16 cellular contexts compared by ENCODE assay signal in the genomic region with DNA sequence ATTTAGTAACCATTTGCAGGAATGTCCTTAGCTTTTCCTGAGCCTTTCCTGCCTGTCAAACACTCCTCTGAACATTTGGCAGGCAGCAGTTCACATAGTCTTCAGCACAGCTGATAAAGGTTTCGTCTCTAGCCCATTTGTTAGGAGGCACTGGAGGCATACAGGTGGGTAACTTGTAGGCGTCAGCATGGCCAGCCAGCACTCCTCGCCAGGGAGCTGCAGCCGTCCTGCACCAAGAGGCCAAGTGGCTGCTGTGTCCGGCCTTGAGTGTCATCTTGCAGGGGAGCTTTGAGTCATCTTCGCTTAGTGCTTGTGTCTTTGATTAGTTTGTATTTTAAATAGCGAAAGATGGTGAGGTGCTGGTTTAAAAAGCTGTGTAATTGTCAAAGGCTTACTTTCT.
DNase-seq lines count a peak whose midpoint lies in the region; ATAC-seq and TF ChIP-seq lines count a peak whose summit lies in the region.
"Had no signal": no experiment of that assay in that cellular context is flagged by ENCODE, and none has a peak within 500 bp of the region (broad histone marks: within the 10 kb centered on the region; RNA-seq: fewer than 3 reads in every experiment).

No MANE protein-coding gene starts in this region.

- TF ChIP-seq CTCF in WTC11 (IDR thresholded peaks at IDR 0.05) (no peak), Calu3 (IDR thresholded peaks at IDR 0.05; ENCODE audit: unreplicated experiment) (no peak), Peyer's patch (IDR thresholded peaks at IDR 0.05) (no peak)

- POLR2A ChIA-PET in WTC11 (lab: Charles Lee), result no interaction called here
- POLR2A ChIA-PET in CD4-positive, alpha-beta memory T cell (lab: Charles Lee; ENCODE audit: partially characterized antibody), result no interaction called here

- H3K36me3 Mint-ChIP-seq in WTC11 (peaks cover 3% of the 10 kb centered on the region), Calu3 (ENCODE audit: insufficient read depth, unreplicated experiment) (no peaks in the 10 kb centered on the region)
- H3K36me3 Mint-ChIP-seq in CD4-positive, alpha-beta memory T cell, result peaks cover 48 to 55% of the 10 kb centered on the region in 2 donors

- H3K27ac ChIP-seq in BLaER1, result peak overlapping the region; percentile 35; the same call in 1 of the 2 replicates
- no peak overlapping the region for H3K27ac ChIP-seq in CD4-positive, alpha-beta memory T cell (ENCODE audit: low read depth, low read length)
- no peak overlapping the region for H3K27ac ChIP-seq in Peyer's patch
- H3K27ac ChIP-seq: right lobe of liver, testis had no signal

- DNase-seq in WTC11 (ENCODE audit: low spot score), result no peak
- no peak for DNase-seq in Calu3
- DNase-seq in CD4-positive, alpha-beta memory T cell, result no peak
- no peak for DNase-seq in SIG-M5 (lab: John Stamatoyannopoulos, UW)
- DNase-seq in Peyer's patch, result no peak
- DNase-seq: ACHN, glutamatergic neuron, NCI-H1048, NCI-H2171, right lobe of liver, testis had no signal

- peaks cover 6% of the 10 kb centered on the region for H3K9me3 ChIP-seq in BLaER1
- no peaks in the 10 kb centered on the region for H3K9me3 ChIP-seq in CD4-positive, alpha-beta memory T cell (ENCODE audit: control insufficient read depth in 1 of 2, low read length in 2 of 2)
- H3K9me3 ChIP-seq in Peyer's patch, result no peaks in the 10 kb centered on the region
- H3K9me3 ChIP-seq: right lobe of liver, testis had no signal

- CTCF ChIA-PET in WTC11 (lab: Charles Lee), result no interaction called here
- CTCF ChIA-PET in Calu3 (lab: Charles Lee), result no interaction called here
- CTCF ChIA-PET in CD4-positive, alpha-beta memory T cell (lab: Charles Lee; ENCODE audit: partially characterized antibody), result no interaction called here

- H3K27me3 Mint-ChIP-seq in WTC11 (ENCODE audit: low read depth) (no peaks in the 10 kb centered on the region), Calu3 (ENCODE audit: unreplicated experiment) (no peaks in the 10 kb centered on the region)
- no peaks in the 10 kb centered on the region for H3K27me3 Mint-ChIP-seq in CD4-positive, alpha-beta memory T cell
- H3K27me3 Mint-ChIP-seq: memory B cell had no signal

- H3K4me3 ChIP-seq in BLaER1 (no peak overlapping the region), Peyer's patch (no peak overlapping the region)
- H3K4me3 ChIP-seq in CD4-positive, alpha-beta memory T cell (ENCODE audit: low read length in 2 of 2), result no peak overlapping the region
- H3K4me3 ChIP-seq: right lobe of liver, testis had no signal

- no TSS peak for BruUV-seq in Calu3 (replicated peaks; lab: Mats Ljungman, UMichigan)

- intact Hi-C loops in Calu3 (cut with micrococcal nuclease; ENCODE audit: unreplicated experiment), result no loop called here
- intact Hi-C loops in CD4-positive, alpha-beta memory T cell (cut with micrococcal nuclease), result no loop called here

- no peaks in the 10 kb centered on the region for H4K20me1 ChIP-seq in BLaER1

- H3K4me1 Mint-ChIP-seq in WTC11 (peaks cover 16% of the 10 kb centered on the region), Calu3 (ENCODE audit: low read depth, unreplicated experiment) (no peaks in the 10 kb centered on the region)
- peaks cover 4 to 16% (median 9%) of the 10 kb centered on the region in 4 donors for H3K4me1 Mint-ChIP-seq in CD4-positive, alpha-beta memory T cell

- H3K9me3 Mint-ChIP-seq in WTC11 (no peaks in the 10 kb centered on the region), Calu3 (ENCODE audit: low read depth, unreplicated experiment) (no peaks in the 10 kb centered on the region)
- H3K9me3 Mint-ChIP-seq in CD4-positive, alpha-beta memory T cell, result no peaks in the 10 kb centered on the region
- H3K9me3 Mint-ChIP-seq: memory B cell had no signal

- H3K9ac ChIP-seq in BLaER1, result 0 out of 2 replicates have a peak overlapping the region, but pooled peaks have one; percentile 49

- H3K4me2 ChIP-seq in BLaER1, result peak overlapping the region; percentile 64

- no peak for TF ChIP-seq POLR2A in Peyer's patch (IDR thresholded peaks at IDR 0.05)

- no peaks in the 10 kb centered on the region for H3K27me3 ChIP-seq in BLaER1
- H3K27me3 ChIP-seq in CD4-positive, alpha-beta memory T cell (ENCODE audit: insufficient read depth, low read length), result no peaks in the 10 kb centered on the region
- no peaks in the 10 kb centered on the region for H3K27me3 ChIP-seq in Peyer's patch
- H3K27me3 ChIP-seq: right lobe of liver, testis had no signal

- H3K27ac Mint-ChIP-seq in WTC11, result peak overlapping the region; percentile 84; the same call in 1 of the 2 replicates
- no peak overlapping the region for H3K27ac Mint-ChIP-seq in Calu3 (ENCODE audit: unreplicated experiment)
- H3K27ac Mint-ChIP-seq in CD4-positive, alpha-beta memory T cell, result peak overlapping the region in 3 of 7 donors; percentile 10 to 66 (median 48)
- H3K27ac Mint-ChIP-seq: activated T-helper 2 cell treated with anti-CD3 and anti-CD28 coated beads, Interferon-gamma antibody, Interleukin-2, Interleukin-4, amounts not matched to agents 10 μg/mL and 5 μg/mL and 100 μg/mL, durations not matched to agents 14 hours and 24 hours and 36 hours; memory B cell had no signal

- peak; percentile 43 for ATAC-seq in GM19035 (IDR thresholded peaks at IDR 0.05; ENCODE audit: unreplicated experiment)
- peak; percentile 36 for ATAC-seq in HG03025 (IDR thresholded peaks at IDR 0.05; ENCODE audit: low FRiP score, unreplicated experiment)
- no peak for ATAC-seq in WTC11
- ATAC-seq: right lobe of liver had no signal

- no peak overlapping the region for H3K4me3 Mint-ChIP-seq in WTC11
- H3K4me3 Mint-ChIP-seq in Calu3 (ENCODE audit: low read depth, unreplicated experiment), result no peak overlapping the region
- H3K4me3 Mint-ChIP-seq in CD4-positive, alpha-beta memory T cell, result no peak overlapping the region
- H3K4me3 Mint-ChIP-seq: memory B cell had no signal

- H3K4me1 ChIP-seq in BLaER1, result peaks cover 19% of the 10 kb centered on the region
- H3K4me1 ChIP-seq in CD4-positive, alpha-beta memory T cell (ENCODE audit: insufficient read depth, low read length), result peaks cover 8% of the 10 kb centered on the region
- no peaks in the 10 kb centered on the region for H3K4me1 ChIP-seq in Peyer's patch
- H3K4me1 ChIP-seq: right lobe of liver had no signal

- H3K36me3 ChIP-seq in BLaER1 (peaks cover 42% of the 10 kb centered on the region), Peyer's patch (peaks cover 0 to 6% (median 0%) of the 10 kb centered on the region in 3 donors)
- peaks cover 5% of the 10 kb centered on the region for H3K36me3 ChIP-seq in CD4-positive, alpha-beta memory T cell (ENCODE audit: insufficient read depth, low read length)

TF ChIP-seq in WTC11, 78 proteins besides CTCF, POLR2A, EP300 and RAD21 (continues in another document):
- TF ChIP-seq, protein P1, sequence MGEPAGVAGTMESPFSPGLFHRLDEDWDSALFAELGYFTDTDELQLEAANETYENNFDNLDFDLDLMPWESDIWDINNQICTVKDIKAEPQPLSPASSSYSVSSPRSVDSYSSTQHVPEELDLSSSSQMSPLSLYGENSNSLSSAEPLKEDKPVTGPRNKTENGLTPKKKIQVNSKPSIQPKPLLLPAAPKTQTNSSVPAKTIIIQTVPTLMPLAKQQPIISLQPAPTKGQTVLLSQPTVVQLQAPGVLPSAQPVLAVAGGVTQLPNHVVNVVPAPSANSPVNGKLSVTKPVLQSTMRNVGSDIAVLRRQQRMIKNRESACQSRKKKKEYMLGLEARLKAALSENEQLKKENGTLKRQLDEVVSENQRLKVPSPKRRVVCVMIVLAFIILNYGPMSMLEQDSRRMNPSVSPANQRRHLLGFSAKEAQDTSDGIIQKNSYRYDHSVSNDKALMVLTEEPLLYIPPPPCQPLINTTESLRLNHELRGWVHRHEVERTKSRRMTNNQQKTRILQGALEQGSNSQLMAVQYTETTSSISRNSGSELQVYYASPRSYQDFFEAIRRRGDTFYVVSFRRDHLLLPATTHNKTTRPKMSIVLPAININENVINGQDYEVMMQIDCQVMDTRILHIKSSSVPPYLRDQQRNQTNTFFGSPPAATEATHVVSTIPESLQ (CRISPR knock-in tag; IDR thresholded peaks at IDR 0.05), result no peak
- TF ChIP-seq, protein P2, sequence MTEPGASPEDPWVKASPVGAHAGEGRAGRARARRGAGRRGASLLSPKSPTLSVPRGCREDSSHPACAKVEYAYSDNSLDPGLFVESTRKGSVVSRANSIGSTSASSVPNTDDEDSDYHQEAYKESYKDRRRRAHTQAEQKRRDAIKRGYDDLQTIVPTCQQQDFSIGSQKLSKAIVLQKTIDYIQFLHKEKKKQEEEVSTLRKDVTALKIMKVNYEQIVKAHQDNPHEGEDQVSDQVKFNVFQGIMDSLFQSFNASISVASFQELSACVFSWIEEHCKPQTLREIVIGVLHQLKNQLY (CRISPR knock-in tag; IDR thresholded peaks at IDR 0.05), result no peak
- TF ChIP-seq NFE2L1 (CRISPR knock-in tag; IDR thresholded peaks at IDR 0.05), result no peak
- TF ChIP-seq JUN (CRISPR knock-in tag; IDR thresholded peaks at IDR 0.05), result no peak
- TF ChIP-seq, protein P3, sequence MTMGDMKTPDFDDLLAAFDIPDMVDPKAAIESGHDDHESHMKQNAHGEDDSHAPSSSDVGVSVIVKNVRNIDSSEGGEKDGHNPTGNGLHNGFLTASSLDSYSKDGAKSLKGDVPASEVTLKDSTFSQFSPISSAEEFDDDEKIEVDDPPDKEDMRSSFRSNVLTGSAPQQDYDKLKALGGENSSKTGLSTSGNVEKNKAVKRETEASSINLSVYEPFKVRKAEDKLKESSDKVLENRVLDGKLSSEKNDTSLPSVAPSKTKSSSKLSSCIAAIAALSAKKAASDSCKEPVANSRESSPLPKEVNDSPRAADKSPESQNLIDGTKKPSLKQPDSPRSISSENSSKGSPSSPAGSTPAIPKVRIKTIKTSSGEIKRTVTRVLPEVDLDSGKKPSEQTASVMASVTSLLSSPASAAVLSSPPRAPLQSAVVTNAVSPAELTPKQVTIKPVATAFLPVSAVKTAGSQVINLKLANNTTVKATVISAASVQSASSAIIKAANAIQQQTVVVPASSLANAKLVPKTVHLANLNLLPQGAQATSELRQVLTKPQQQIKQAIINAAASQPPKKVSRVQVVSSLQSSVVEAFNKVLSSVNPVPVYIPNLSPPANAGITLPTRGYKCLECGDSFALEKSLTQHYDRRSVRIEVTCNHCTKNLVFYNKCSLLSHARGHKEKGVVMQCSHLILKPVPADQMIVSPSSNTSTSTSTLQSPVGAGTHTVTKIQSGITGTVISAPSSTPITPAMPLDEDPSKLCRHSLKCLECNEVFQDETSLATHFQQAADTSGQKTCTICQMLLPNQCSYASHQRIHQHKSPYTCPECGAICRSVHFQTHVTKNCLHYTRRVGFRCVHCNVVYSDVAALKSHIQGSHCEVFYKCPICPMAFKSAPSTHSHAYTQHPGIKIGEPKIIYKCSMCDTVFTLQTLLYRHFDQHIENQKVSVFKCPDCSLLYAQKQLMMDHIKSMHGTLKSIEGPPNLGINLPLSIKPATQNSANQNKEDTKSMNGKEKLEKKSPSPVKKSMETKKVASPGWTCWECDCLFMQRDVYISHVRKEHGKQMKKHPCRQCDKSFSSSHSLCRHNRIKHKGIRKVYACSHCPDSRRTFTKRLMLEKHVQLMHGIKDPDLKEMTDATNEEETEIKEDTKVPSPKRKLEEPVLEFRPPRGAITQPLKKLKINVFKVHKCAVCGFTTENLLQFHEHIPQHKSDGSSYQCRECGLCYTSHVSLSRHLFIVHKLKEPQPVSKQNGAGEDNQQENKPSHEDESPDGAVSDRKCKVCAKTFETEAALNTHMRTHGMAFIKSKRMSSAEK (CRISPR knock-in tag; IDR thresholded peaks at IDR 0.05; ENCODE audit: borderline replicate concordance), result no peak
- TF ChIP-seq RORB (CRISPR knock-in tag; IDR thresholded peaks at IDR 0.05), result no peak
